ENCODE assay signal across 11 cellular contexts in the genomic region with DNA sequence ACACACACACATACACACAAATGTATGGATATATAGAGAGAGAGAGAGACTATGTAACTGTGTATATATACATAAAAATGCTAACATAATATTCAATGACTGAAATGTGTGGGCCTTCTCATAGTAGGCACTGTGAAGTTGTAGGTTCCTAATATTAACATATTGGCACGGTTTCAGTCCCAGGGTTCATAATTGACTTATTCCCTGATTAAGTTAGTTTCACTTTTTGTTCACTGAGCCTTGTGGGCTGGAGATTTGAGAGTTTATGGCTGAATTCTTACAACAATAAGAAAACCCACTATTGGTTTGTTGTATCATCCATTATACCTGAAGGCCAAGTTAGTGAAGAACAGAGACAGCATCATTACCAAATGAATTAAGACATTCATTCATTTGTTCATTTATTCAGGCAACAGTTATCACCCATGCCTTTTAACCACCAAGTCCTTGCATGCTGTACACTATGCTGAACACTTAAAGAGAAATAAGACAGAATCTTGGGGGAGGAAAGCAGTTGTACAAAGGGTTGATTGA.
A peak's percentile ranks its signal among the peaks of the same experiment; 100 is the strongest.
DNase-seq lines count a peak whose midpoint lies in the region; ATAC-seq and TF ChIP-seq lines count a peak whose summit lies in the region.
"Had no signal": no experiment of that assay in that cellular context is flagged by ENCODE, and none has a peak within 500 bp of the region (broad histone marks: within the 10 kb centered on the region; RNA-seq: fewer than 3 reads in every experiment).

No MANE protein-coding gene starts in this region.

- no peak overlapping the region for H3K27ac Mint-ChIP-seq in HFFc6

- TF ChIP-seq CTCF in left ventricle myocardium inferior (IDR thresholded peaks at IDR 0.05; ENCODE audit: borderline replicate concordance) (no peak), tibial nerve (IDR thresholded peaks at IDR 0.05) (no peak), HFFc6 (IDR thresholded peaks at IDR 0.05) (no peak)

- 34 to 41% methylated on average over 1 of the region's 1 CpG for WGBS in tibial nerve, 2 donors

- ATAC-seq in Right ventricle myocardium inferior: no peak
- ATAC-seq in HG03378 (IDR thresholded peaks at IDR 0.05; ENCODE audit: unreplicated experiment): peak; percentile 31
- ATAC-seq: Panc1 had no signal

- no peak for DNase-seq in left ventricle myocardium inferior
- no peak for DNase-seq in Right ventricle myocardium inferior (ENCODE audit: missing footprints)
- peak; percentile 22 to 43 for DNase-seq in erythroblast (lab: John Stamatoyannopoulos, UW)
- DNase-seq in tibial nerve (ENCODE audit: low spot score in 2 of 2): no peak
- DNase-seq in UCSD-AML1 (lab: John Stamatoyannopoulos, UW; ENCODE audit: unreplicated experiment): no peak
- no peak for DNase-seq in HT-29 (ENCODE audit: low spot score)
- no peak for DNase-seq in HFFc6
- DNase-seq: effector memory CD4-positive, alpha-beta T cell; NCI-H1694 treated with DMSO at 0.1 percent for 48 hours had no signal

- no peak overlapping the region for H3K4me3 Mint-ChIP-seq in HFFc6

- H3K9me3 ChIP-seq in left ventricle myocardium inferior (replicated peaks): no peaks in the 10 kb centered on the region
- no peaks in the 10 kb centered on the region for H3K9me3 ChIP-seq in tibial nerve

- intact Hi-C loops in left ventricle myocardium inferior (cut with micrococcal nuclease): no loop called here
- intact Hi-C loops in Right ventricle myocardium inferior (cut with DNase I): no loop called here

- no peaks in the 10 kb centered on the region for H3K9me3 Mint-ChIP-seq in HFFc6

- H3K27me3 Mint-ChIP-seq in HFFc6 (ENCODE audit: insufficient read depth): peaks cover 1% of the 10 kb centered on the region; the same call in 1 of the 2 replicates

- H3K36me3 ChIP-seq in left ventricle myocardium inferior: no peaks in the 10 kb centered on the region
- no peaks in the 10 kb centered on the region for H3K36me3 ChIP-seq in tibial nerve

- no peaks in the 10 kb centered on the region for H3K27me3 ChIP-seq in left ventricle myocardium inferior (ENCODE audit: low read depth)
- H3K27me3 ChIP-seq in tibial nerve: no peaks in the 10 kb centered on the region

- H3K36me3 Mint-ChIP-seq in HFFc6 (ENCODE audit: low read depth): no peaks in the 10 kb centered on the region

- TF ChIP-seq EP300 in tibial nerve (IDR thresholded peaks at IDR 0.05): no peak

- TF ChIP-seq POLR2A in erythroblast (IDR thresholded peaks at IDR 0.05; ENCODE audit: low read length) (no peak), tibial nerve (IDR thresholded peaks at IDR 0.05) (no peak)

- H3K27ac ChIP-seq in left ventricle myocardium inferior (replicated peaks): peak overlapping the region; percentile 71
- H3K27ac ChIP-seq in tibial nerve: peak overlapping the region; percentile 34 to 94 (median 90)

- H3K4me1 ChIP-seq in left ventricle myocardium inferior: peaks cover 100% of the 10 kb centered on the region
- peaks cover 11 to 94% (median 65%) of the 10 kb centered on the region in 4 donors for H3K4me1 ChIP-seq in tibial nerve

- H3K4me1 Mint-ChIP-seq in HFFc6 (ENCODE audit: low read depth): peaks cover 33% of the 10 kb centered on the region

- H3K4me3 ChIP-seq in left ventricle myocardium inferior (no peak overlapping the region), tibial nerve (no peak overlapping the region)

Comparison
In these comparisons a context has a peak if more than half of its experiments do, and no peak if none do; other contexts are left out.
1. DNase-seq: peak in erythroblast (2 of 2); none in left ventricle myocardium inferior (single experiment), Right ventricle myocardium inferior (single experiment), tibial nerve (0 of 2), UCSD-AML1 (single experiment), HT-29 (single experiment) and HFFc6 (single experiment).